Comparison of ENCODE assay signal across 28 cellular contexts in genomic region chr14:95426116-95426475, GRCh38.
"Had no signal": no experiment of that assay in that cellular context is flagged by ENCODE, and none has a peak within 500 bp of the region (broad histone marks: within the 10 kb centered on the region; RNA-seq: fewer than 3 reads in every experiment).

No MANE protein-coding gene starts in this region.

- DNase-seq: activated CD4-positive, alpha-beta T cell treated with anti-CD3 and anti-CD28 coated beads, Interleukin-2, amount 10 ng/mL, durations not matched to agents 24 days and 14 days; activated CD4-positive, alpha-beta T cell treated with anti-CD3 and anti-CD28 coated beads, Interleukin-2, amount 50 U/mL, for 4 hours; activated CD8-positive, alpha-beta T cell treated with anti-CD3 and anti-CD28 coated beads for 36 hours; activated effector memory CD4-positive, alpha-beta T cell treated with Interleukin-2 at 50 U/mL for 16 hours; activated naive CD4-positive, alpha-beta T cell treated with anti-CD3 and anti-CD28 coated beads, Interleukin-2, amount 10 ng/mL, durations not matched to agents 7 days and 5 days; activated naive CD8-positive, alpha-beta T cell treated with anti-CD3 and anti-CD28 coated beads, Interleukin-2, amount 50 U/mL, for 24 hours; activated T-cell treated with anti-CD3 and anti-CD28 coated beads, Interleukin-2, amount 50 U/mL, for 4 hours; anterior cingulate cortex; central memory CD4-positive, alpha-beta T cell; MM.1S; MV-4-11; NCI-H1092; NCI-H1436 treated with DMSO at 0.1 percent for 48 hours; NCI-H1694 treated with DMSO at 0.1 percent for 48 hours; NCI-H2029; NCI-H510A; NCI-H526; NCI-H748 treated with DMSO at 0.1 percent for 48 hours; NK-92 treated with Interleukin-12 subunit alpha and Interleukin-12 subunit beta, amount 100 ng/mL, for 24 hours; PC-3; Peyer's patch; RPMI8226; SHP77 treated with DMSO at 0.1 percent for 48 hours; T-helper 1 cell had no signal

- H3K4me1 Mint-ChIP-seq: activated naive CD4-positive, alpha-beta T cell treated with anti-CD3 and anti-CD28 coated beads, Interleukin-2, amount 10 ng/mL, durations not matched to agents 7 days and 5 days had no signal

- ATAC-seq: activated CD8-positive, alpha-beta T cell treated with anti-CD3 and anti-CD28 coated beads for 36 hours; activated naive CD8-positive, alpha-beta T cell treated with anti-CD3 and anti-CD28 coated beads, Interleukin-2, amount 50 U/mL, for 24 hours; activated T-cell treated with anti-CD3 and anti-CD28 coated beads, Interleukin-2, amount 50 U/mL, for 4 hours; PC-3; SK-N-SH treated with all-trans-retinoic acid at 6 μM for 48 hours had no signal

- H3K27me3 Mint-ChIP-seq: activated CD4-positive, alpha-beta T cell treated with anti-CD3 and anti-CD28 coated beads, Interleukin-2, amount 10 ng/mL, durations not matched to agents 24 days and 14 days; activated CD8-positive, alpha-beta T cell treated with anti-CD3 and anti-CD28 coated beads for 36 hours; activated naive CD4-positive, alpha-beta T cell treated with anti-CD3 and anti-CD28 coated beads, Interleukin-2, amount 10 ng/mL, durations not matched to agents 7 days and 5 days; activated naive CD8-positive, alpha-beta T cell; activated naive CD8-positive, alpha-beta T cell treated with anti-CD3 and anti-CD28 coated beads, Interleukin-2, amount 50 U/mL, for 24 hours had no signal

- H3K4me3 Mint-ChIP-seq: activated CD4-positive, alpha-beta T cell treated with anti-CD3 and anti-CD28 coated beads, Interleukin-2, amount 10 ng/mL, durations not matched to agents 24 days and 14 days; activated CD8-positive, alpha-beta T cell treated with anti-CD3 and anti-CD28 coated beads for 36 hours; activated naive CD4-positive, alpha-beta T cell treated with anti-CD3 and anti-CD28 coated beads, Interleukin-2, amount 10 ng/mL, durations not matched to agents 7 days and 5 days; activated naive CD8-positive, alpha-beta T cell; activated naive CD8-positive, alpha-beta T cell treated with anti-CD3 and anti-CD28 coated beads, Interleukin-2, amount 50 U/mL, for 24 hours; activated T-cell treated with anti-CD3 and anti-CD28 coated beads, Interleukin-2, amount 50 U/mL, for 4 hours; activated T-helper 1 cell treated with anti-CD3 and anti-CD28 coated beads, Interleukin-12 subunit alpha, Interleukin-12 subunit beta, Interleukin-2, Interleukin-4 antibody, amounts not matched to agents 30 ng/mL and 10 ng/mL and 1 ng/mL, durations not matched to agents 14 hours and 24 hours and 36 hours; brain had no signal

- H3K9me3 Mint-ChIP-seq: activated naive CD4-positive, alpha-beta T cell treated with anti-CD3 and anti-CD28 coated beads, Interleukin-2, amount 10 ng/mL, durations not matched to agents 7 days and 5 days; activated T-cell treated with anti-CD3 and anti-CD28 coated beads, Interleukin-2, amount 50 U/mL, for 4 hours had no signal

- H3K27ac Mint-ChIP-seq: activated CD4-positive, alpha-beta T cell treated with anti-CD3 and anti-CD28 coated beads, Interleukin-2, amount 10 ng/mL, durations not matched to agents 24 days and 14 days; activated CD8-positive, alpha-beta T cell treated with anti-CD3 and anti-CD28 coated beads for 36 hours; activated naive CD4-positive, alpha-beta T cell treated with anti-CD3 and anti-CD28 coated beads, Interleukin-2, amount 10 ng/mL, durations not matched to agents 7 days and 5 days; activated naive CD8-positive, alpha-beta T cell; activated naive CD8-positive, alpha-beta T cell treated with anti-CD3 and anti-CD28 coated beads, Interleukin-2, amount 50 U/mL, for 24 hours; activated T-helper 1 cell treated with anti-CD3 and anti-CD28 coated beads, Interleukin-12 subunit alpha, Interleukin-12 subunit beta, Interleukin-2, Interleukin-4 antibody, amounts not matched to agents 30 ng/mL and 10 ng/mL and 1 ng/mL, durations not matched to agents 14 hours and 24 hours and 36 hours; brain had no signal
